ENCODE assay signal across 20 cellular contexts in the genomic region with DNA sequence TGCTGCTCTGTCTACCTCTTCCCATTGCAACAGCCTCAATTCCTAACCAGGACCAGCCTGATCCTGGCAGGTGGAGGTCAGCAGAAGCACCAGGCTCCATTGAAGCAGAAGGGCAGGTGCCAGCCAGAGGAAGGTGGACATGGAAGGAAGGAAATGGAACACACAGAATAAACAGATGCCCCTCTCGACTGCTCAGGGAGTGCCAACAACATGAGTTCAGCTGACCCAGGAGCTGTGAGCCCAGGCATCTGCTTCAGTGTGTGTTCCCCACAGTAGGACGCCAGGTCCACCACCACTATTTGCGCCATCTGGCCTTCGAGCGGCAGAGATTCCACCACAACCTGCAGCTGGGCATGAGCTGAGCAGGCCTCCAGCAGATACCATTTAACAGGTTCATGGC.
"Had no signal": no experiment of that assay in that cellular context is flagged by ENCODE, and none has a peak within 500 bp of the region (broad histone marks: within the 10 kb centered on the region; RNA-seq: fewer than 3 reads in every experiment).

No MANE protein-coding gene starts in this region.

- H3K9me3 ChIP-seq: MG63, SJCRH30 had no signal

- H3K4me3 ChIP-seq: MG63, SJCRH30 had no signal

- H3K36me3 ChIP-seq: MG63, SJCRH30 had no signal

- FAIRE-seq: RCC 7860 had no signal

- H3K27ac ChIP-seq: SJCRH30 had no signal

- H3K27me3 ChIP-seq: MG63, SJCRH30 had no signal

- DNase-seq: Karpas-422, KG1, MG63, NCI-H1092, NCI-H1105 treated with DMSO at 0.1 percent for 48 hours, NCI-H1417 treated with DMSO at 0.1 percent for 48 hours, NCI-H146, NCI-H1694 treated with DMSO at 0.1 percent for 48 hours, NCI-H1930, NCI-H2081, NCI-H2107, NCI-H2227 treated with DMSO at 0.1 percent for 48 hours, NCI-H510A, NCI-H524 treated with DMSO at 0.1 percent for 48 hours, NCI-H69, NCI-H774, Right ventricle myocardium superior, RPMI8226, SJCRH30 had no signal
